ENCODE assay signal across 1 cellular context in genomic region chr20:17873410-17874270, GRCh38.
A peak's percentile ranks its signal among the peaks of the same experiment; 100 is the strongest.
TF ChIP-seq lines count a peak whose summit lies in the region.

No MANE protein-coding gene starts in this region.

TF ChIP-seq in HepG2, 621 proteins besides CTCF, POLR2A, EP300 and RAD21 (continued from another document and continues in another):
- TF ChIP-seq PRDM10 (CRISPR knock-in tag; IDR thresholded peaks at IDR 0.05; ENCODE audit: low read depth) (peak; percentile 78), ZNF570 (CRISPR knock-in tag; IDR thresholded peaks at IDR 0.05; ENCODE audit: borderline replicate concordance) (no peak), DRAP1 (CRISPR knock-in tag; IDR thresholded peaks at IDR 0.05) (peak; percentile 93), TBX2 (CRISPR knock-in tag; IDR thresholded peaks at IDR 0.05; ENCODE audit: borderline replicate concordance) (peak; percentile 80), ZNF850 (CRISPR knock-in tag; conservative IDR thresholded peaks at IDR 0.05) (0 out of 2 replicates have a peak, but pooled peaks have one; percentile 10), MNT (IDR thresholded peaks at IDR 0.05) (no peak), ESRRA (CRISPR knock-in tag; IDR thresholded peaks at IDR 0.05; ENCODE audit: low read depth) (peak; percentile 65; the same call in 1 of the 2 replicates), CBX5 (CRISPR knock-in tag; IDR thresholded peaks at IDR 0.05; ENCODE audit: borderline replicate concordance) (0 out of 2 replicates have a peak, but pooled peaks have one; percentile 10), ZNF776 (CRISPR knock-in tag; IDR thresholded peaks at IDR 0.05) (no peak; the same call in 1 of the 2 replicates), CHD2 (IDR thresholded peaks at IDR 0.05; ENCODE audit: low read depth, low read length) (no peak; the same call in 1 of the 2 replicates), HNRNPLL (IDR thresholded peaks at IDR 0.05; ENCODE audit: low read depth, low read length, poor library complexity, severe bottlenecking) (peak; percentile 61), FUBP1 (CRISPR knock-in tag; IDR thresholded peaks at IDR 0.05; ENCODE audit: borderline replicate concordance) (peak; percentile 72; the same call in 1 of the 2 replicates), THAP8 (CRISPR knock-in tag; IDR thresholded peaks at IDR 0.05; ENCODE audit: borderline replicate concordance) (no peak), YY1 (IDR thresholded peaks at IDR 0.05; ENCODE audit: insufficient read depth, insufficient replicate concordance, low read depth, low read length) (peak; percentile 46), ZBTB37 (CRISPR knock-in tag; IDR thresholded peaks at IDR 0.05) (0 out of 2 replicates have a peak, but pooled peaks have one; percentile 34), MTA1 (CRISPR knock-in tag; IDR thresholded peaks at IDR 0.05; ENCODE audit: borderline replicate concordance) (peak; percentile 47; the same call in 1 of the 2 replicates), ZNF510 (CRISPR knock-in tag; IDR thresholded peaks at IDR 0.05; ENCODE audit: low read depth) (0 out of 2 replicates have a peak, but pooled peaks have one; percentile 57), TGIF2 (CRISPR knock-in tag; IDR thresholded peaks at IDR 0.05) (no peak), ZSCAN21 (CRISPR knock-in tag; IDR thresholded peaks at IDR 0.05; ENCODE audit: borderline replicate concordance) (peak; percentile 79; the same call in 1 of the 2 replicates), NFE2L1 (CRISPR knock-in tag; IDR thresholded peaks at IDR 0.05; ENCODE audit: borderline replicate concordance) (0 out of 2 replicates have a peak, but pooled peaks have one; percentile 51), ZNF446 (CRISPR knock-in tag; IDR thresholded peaks at IDR 0.05) (no peak), GABPA (IDR thresholded peaks at IDR 0.05; ENCODE audit: low read depth, low read length) (no peak), GABPA (CRISPR knock-in tag; IDR thresholded peaks at IDR 0.05; ENCODE audit: low read depth) (no peak), ZNF709 (CRISPR knock-in tag; IDR thresholded peaks at IDR 0.05) (no peak; the same call in 1 of the 2 replicates), NFE2 (CRISPR knock-in tag; IDR thresholded peaks at IDR 0.05) (no peak), ZNF737 (CRISPR knock-in tag; IDR thresholded peaks at IDR 0.05; ENCODE audit: borderline replicate concordance) (0 out of 2 replicates have a peak, but pooled peaks have one; percentile 31), ZNF275 (CRISPR knock-in tag; IDR thresholded peaks at IDR 0.05; ENCODE audit: borderline replicate concordance) (peak; percentile 48; the same call in 1 of the 2 replicates), THAP7 (CRISPR knock-in tag; IDR thresholded peaks at IDR 0.05) (peak; percentile 73), NCOA1 (CRISPR knock-in tag; IDR thresholded peaks at IDR 0.05) (0 out of 2 replicates have a peak, but pooled peaks have one; percentile 44), ZNF512 (CRISPR knock-in tag; IDR thresholded peaks at IDR 0.05) (no peak), PHF8 (CRISPR knock-in tag; IDR thresholded peaks at IDR 0.05) (peak; percentile 44; the same call in 1 of the 2 replicates), PHF21A (CRISPR knock-in tag; IDR thresholded peaks at IDR 0.05) (peak; percentile 82), ZNF616 (CRISPR knock-in tag; IDR thresholded peaks at IDR 0.05; ENCODE audit: low read depth) (0 out of 2 replicates have a peak, but pooled peaks have one; percentile 42), ZNF678 (CRISPR knock-in tag; IDR thresholded peaks at IDR 0.05) (no peak), REPIN1 (CRISPR knock-in tag; IDR thresholded peaks at IDR 0.05; ENCODE audit: borderline replicate concordance, low read depth) (peak; percentile 23; the same call in 1 of the 2 replicates), NFKB2 (CRISPR knock-in tag; IDR thresholded peaks at IDR 0.05; ENCODE audit: borderline replicate concordance) (peak; percentile 25; the same call in 1 of the 2 replicates), ZFP90 (CRISPR knock-in tag; IDR thresholded peaks at IDR 0.05; ENCODE audit: borderline replicate concordance) (no peak), RELA (CRISPR knock-in tag; IDR thresholded peaks at IDR 0.05) (peak; percentile 94; the same call in 1 of the 2 replicates), RXRB (CRISPR knock-in tag; IDR thresholded peaks at IDR 0.05; ENCODE audit: borderline replicate concordance) (peak; percentile 47; the same call in 1 of the 2 replicates), RFXAP (CRISPR knock-in tag; IDR thresholded peaks at IDR 0.05; ENCODE audit: borderline replicate concordance) (no peak; the same call in none of the 2 replicates), ZNF496 (CRISPR knock-in tag; IDR thresholded peaks at IDR 0.05; ENCODE audit: insufficient replicate concordance) (no peak), TAF15 (IDR thresholded peaks at IDR 0.05; ENCODE audit: low read depth, low read length, poor library complexity, severe bottlenecking) (no peak), NONO (IDR thresholded peaks at IDR 0.05) (no peak), NONO (CRISPR knock-in tag; conservative IDR thresholded peaks at IDR 0.05) (peak; percentile 76; the same call in 1 of the 2 replicates), LCORL (IDR thresholded peaks at IDR 0.05) (no peak), LCORL (CRISPR knock-in tag; IDR thresholded peaks at IDR 0.05) (peak; percentile 34; the same call in 1 of the 2 replicates), CREBL2 (CRISPR knock-in tag; IDR thresholded peaks at IDR 0.05; ENCODE audit: borderline replicate concordance) (0 out of 2 replicates have a peak, but pooled peaks have one; percentile 52), ZNF207 (IDR thresholded peaks at IDR 0.05; ENCODE audit: borderline replicate concordance) (no peak), ZMYM4 (CRISPR knock-in tag; IDR thresholded peaks at IDR 0.05) (peak; percentile 55; the same call in 1 of the 2 replicates), ZZZ3 (CRISPR knock-in tag; IDR thresholded peaks at IDR 0.05; ENCODE audit: borderline replicate concordance) (no peak), TIGD3 (CRISPR knock-in tag; IDR thresholded peaks at IDR 0.05; ENCODE audit: borderline replicate concordance) (peak; percentile 71; the same call in 1 of the 2 replicates), ISL2 (CRISPR knock-in tag; IDR thresholded peaks at IDR 0.05) (0 out of 2 replicates have a peak, but pooled peaks have one; percentile 30), ZNF772 (CRISPR knock-in tag; IDR thresholded peaks at IDR 0.05) (peak; percentile 70; the same call in 1 of the 2 replicates)
